ENCODE assay signal across 27 cellular contexts in the genomic region with DNA sequence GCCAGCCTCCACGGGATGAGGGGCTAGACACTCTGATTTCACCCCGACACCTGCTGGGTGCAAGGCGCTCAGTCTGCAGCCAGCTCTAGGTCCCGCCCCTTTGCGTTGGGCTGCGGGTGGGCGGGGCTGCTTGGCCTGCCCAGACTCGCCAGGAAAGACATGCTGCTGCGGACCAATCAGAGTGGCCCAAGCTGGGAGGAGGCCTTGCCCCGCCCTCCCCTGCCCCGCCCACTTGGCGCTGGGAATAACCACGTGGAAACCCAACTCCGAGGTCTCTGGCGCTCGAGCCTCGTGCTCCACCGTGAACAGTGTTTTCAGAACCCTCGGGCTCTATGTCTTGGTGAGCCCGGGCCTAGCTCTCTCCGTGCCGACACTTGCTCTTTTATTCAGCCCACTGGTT.
"Had no signal": no experiment of that assay in that cellular context is flagged by ENCODE, and none has a peak within 500 bp of the region (broad histone marks: within the 10 kb centered on the region; RNA-seq: fewer than 3 reads in every experiment).

No MANE protein-coding gene starts in this region.

- H3K27ac ChIP-seq: brain microvascular endothelial cell, esophagus muscularis mucosa, foreskin keratinocyte, neutrophil, skin epidermis, thoracic aorta had no signal

- H3K4me3 ChIP-seq: esophagus muscularis mucosa, skin epidermis, thoracic aorta had no signal

- H3K4me1 ChIP-seq: foreskin keratinocyte had no signal

- DNase-seq: activated CD4-positive, alpha-beta T cell treated with anti-CD3 and anti-CD28 coated beads for 36 hours; activated CD4-positive, alpha-beta T cell treated with anti-CD3 and anti-CD28 coated beads, Interleukin-2, amount 50 U/mL, for 4 hours; activated CD4-positive, CD25-positive, alpha-beta regulatory T cell; activated CD8-positive, alpha-beta memory T cell treated with anti-CD3 and anti-CD28 coated beads, Interleukin-2, amount 50 U/mL, for 4 hours; activated gamma-delta T cell; activated naive CD4-positive, alpha-beta T cell treated with anti-CD3 and anti-CD28 coated beads, Interleukin-2, amount 50 U/mL, for 16 hours; activated T-cell treated with anti-CD3 and anti-CD28 coated beads, Interleukin-2, amount 50 U/mL, for 1 hour; amniotic stem cell; brain microvascular endothelial cell; cortex of kidney; foreskin keratinocyte; left cardiac atrium; left ventricle myocardium superior; retina; stimulated activated CD4-positive, alpha-beta T cell treated with anti-CD3 and anti-CD28 coated beads, Interleukin-12 subunit alpha, Interleukin-12 subunit beta, amount 100 ng/mL, for 4 hours; stimulated activated CD4-positive, alpha-beta T cell treated with anti-CD3 and anti-CD28 coated beads, Interleukin-4, amount 100 ng/mL, for 1 hour; stimulated activated naive CD8-positive, alpha-beta T cell treated with anti-CD3 and anti-CD28 coated beads, Interleukin-15, Interleukin-2, amounts not matched to agents 100 U/mL and 50 U/mL, for 24 hours; T-cell; trophoblast cell had no signal

- H3K9me3 Mint-ChIP-seq: T-cell; T-helper 2 cell treated with Interferon-gamma antibody and Interleukin-4, amounts not matched to agents 5 μg/mL and 100 μg/mL, for 36 hours had no signal

- H3K27me3 ChIP-seq: brain microvascular endothelial cell, esophagus muscularis mucosa, foreskin keratinocyte, neutrophil had no signal

- H3K36me3 ChIP-seq: brain microvascular endothelial cell, esophagus muscularis mucosa, neutrophil, thoracic aorta had no signal

- ATAC-seq: activated CD4-positive, alpha-beta T cell treated with anti-CD3 and anti-CD28 coated beads for 36 hours; foreskin keratinocyte; left cardiac atrium; left ventricle myocardium superior; sciatic nerve; stimulated activated naive CD8-positive, alpha-beta T cell treated with anti-CD3 and anti-CD28 coated beads, Interleukin-15, Interleukin-2, amounts not matched to agents 100 U/mL and 50 U/mL, for 24 hours; T-cell had no signal

- H3K27ac Mint-ChIP-seq: activated CD4-positive, alpha-beta T cell treated with anti-CD3 and anti-CD28 coated beads for 36 hours; nephron; progenitor cell of endocrine pancreas; T-helper 2 cell treated with Interferon-gamma antibody and Interleukin-4, amounts not matched to agents 5 μg/mL and 100 μg/mL, for 36 hours had no signal

- H3K4me3 Mint-ChIP-seq: activated CD4-positive, alpha-beta T cell treated with anti-CD3 and anti-CD28 coated beads for 36 hours; nephron; T-helper 2 cell treated with Interferon-gamma antibody and Interleukin-4, amounts not matched to agents 5 μg/mL and 100 μg/mL, for 36 hours had no signal

- H3K36me3 Mint-ChIP-seq: T-cell had no signal

- H3K9me3 ChIP-seq: esophagus muscularis mucosa, neutrophil, thoracic aorta had no signal

- H3K27me3 Mint-ChIP-seq: activated CD4-positive, alpha-beta T cell treated with anti-CD3 and anti-CD28 coated beads for 36 hours; progenitor cell of endocrine pancreas; T-cell had no signal
